Comparison of ENCODE assay signal across 8 cellular contexts in genomic region chr16:4801962-4802658, GRCh38. TPM values are rescaled to one million over a fixed set of nuclear protein-coding genes. Genes with fewer than 3 reads are reported as not detected.
A peak's percentile ranks its signal among the peaks of the same experiment; 100 is the strongest.
DNase-seq lines count a peak whose midpoint lies in the region; ATAC-seq, FAIRE-seq and TF ChIP-seq lines count a peak whose summit lies in the region.

TSS of gene ROGDI (minus strand) at chr16:4802633. CDS start at chr16:4802571, 62 bp downstream.

- no peak for FAIRE-seq in D721Med (lab: Jason Lieb, UNC)

- CTCF ChIA-PET in OCI-LY7 (lab: Charles Lee; ENCODE audit: unreplicated experiment): no interaction called here

- peak in 3 of 4 donors; percentile 34 to 77 (median 66) for TF ChIP-seq POLR2A in esophagus squamous epithelium (IDR thresholded peaks at IDR 0.05)

- DNase-seq in D721Med (ENCODE audit: insufficient read length, low spot score) (peak; percentile 36), OCI-LY7 (ENCODE audit: low spot score) (peak; percentile 92), esophagus squamous epithelium (lab: John Stamatoyannopoulos, UW) (peak; percentile 49), naive B cell (peak; percentile 88)
- peak; percentile 82 to 83 for DNase-seq in activated T-cell treated with anti-CD3 and anti-CD28 coated beads, Interleukin-2, amount 50 U/mL, for 48 hours
- peak in 1 of 2 donors; percentile 52 for DNase-seq in stimulated activated effector memory CD8-positive, alpha-beta T cell treated with anti-CD3 and anti-CD28 coated beads, Interleukin-12 subunit alpha, Interleukin-12 subunit beta, amount 100 ng/mL, for 72 hours (ENCODE audit: low spot score in 2 of 2)

- no peak for TF ChIP-seq CTCF in D721Med (IDR thresholded peaks at IDR 0.05; ENCODE audit: insufficient read depth, missing control alignments)
- TF ChIP-seq CTCF in OCI-LY7 (conservative IDR thresholded peaks at IDR 0.05; ENCODE audit: low read length): no peak
- TF ChIP-seq CTCF in esophagus squamous epithelium (IDR thresholded peaks at IDR 0.05): no peak

- ATAC-seq in GM21447 (IDR thresholded peaks at IDR 0.05; ENCODE audit: unreplicated experiment) (peak; percentile 47), naive B cell (ENCODE audit: low read depth in 2 of 2) (peak; percentile 73 to 77)
- ATAC-seq in stimulated activated effector memory CD8-positive, alpha-beta T cell treated with anti-CD3 and anti-CD28 coated beads, Interleukin-12 subunit alpha, Interleukin-12 subunit beta, amount 100 ng/mL, for 72 hours: peak; percentile 66

- H3K36me3 Mint-ChIP-seq in naive B cell: no peaks in the 10 kb centered on the region
- H3K36me3 Mint-ChIP-seq in stimulated activated effector memory CD8-positive, alpha-beta T cell treated with anti-CD3 and anti-CD28 coated beads, Interleukin-12 subunit alpha, Interleukin-12 subunit beta, amount 100 ng/mL, for 72 hours: peaks cover 36% of the 10 kb centered on the region

- H3K9me2 ChIP-seq in OCI-LY7 (ENCODE audit: insufficient read depth, low read length): no peaks in the 10 kb centered on the region

- H3K27ac ChIP-seq in HUES6 (ENCODE audit: low read depth, low read length) (peak within 1 kb of the TSS; percentile 91), OCI-LY7 (ENCODE audit: low read depth, low read length, poor library complexity, severe bottlenecking) (peak within 1 kb of the TSS; percentile 59), esophagus squamous epithelium (peak within 1 kb of the TSS; percentile 92 to 94 (median 93))

- H3K4me3 Mint-ChIP-seq in naive B cell: peak within 1 kb of the TSS; percentile 85 to 94 (median 88)
- H3K4me3 Mint-ChIP-seq in stimulated activated effector memory CD8-positive, alpha-beta T cell treated with anti-CD3 and anti-CD28 coated beads, Interleukin-12 subunit alpha, Interleukin-12 subunit beta, amount 100 ng/mL, for 72 hours: peak within 1 kb of the TSS; percentile 80

- H3K27me3 ChIP-seq in HUES6 (ENCODE audit: control insufficient read depth, insufficient read depth, low read length): no peaks in the 10 kb centered on the region
- H3K27me3 ChIP-seq in esophagus squamous epithelium: no peaks in the 10 kb centered on the region

- H3K9me3 ChIP-seq in HUES6 (ENCODE audit: control insufficient read depth, insufficient read depth, low read depth, low read length) (no peaks in the 10 kb centered on the region), OCI-LY7 (ENCODE audit: low read length) (no peaks in the 10 kb centered on the region), esophagus squamous epithelium (no peaks in the 10 kb centered on the region)

- no peaks in the 10 kb centered on the region for H4K20me1 ChIP-seq in OCI-LY7 (ENCODE audit: insufficient read depth, low read length)

- H3K4me2 ChIP-seq in OCI-LY7 (ENCODE audit: low read length): peak within 1 kb of the TSS; percentile 99

- WGBS in esophagus squamous epithelium, 2 donors: 0% methylated on average over 3 of the region's 70 CpGs

- H3K9ac ChIP-seq in HUES6 (ENCODE audit: low read length): peak within 1 kb of the TSS; percentile 83

- H3K27me3 Mint-ChIP-seq in naive B cell: no peaks in the 10 kb centered on the region

- no peaks in the 10 kb centered on the region for H3K9me3 Mint-ChIP-seq in naive B cell
- H3K9me3 Mint-ChIP-seq in stimulated activated effector memory CD8-positive, alpha-beta T cell treated with anti-CD3 and anti-CD28 coated beads, Interleukin-12 subunit alpha, Interleukin-12 subunit beta, amount 100 ng/mL, for 72 hours: no peaks in the 10 kb centered on the region

- peaks cover 29% of the 10 kb centered on the region for H3K4me1 ChIP-seq in HUES6 (ENCODE audit: control insufficient read depth, insufficient read depth, low read length)
- H3K4me1 ChIP-seq in OCI-LY7 (ENCODE audit: insufficient read depth, low read length, poor library complexity, severe bottlenecking): peaks cover 26% of the 10 kb centered on the region
- H3K4me1 ChIP-seq in esophagus squamous epithelium: peaks cover 20 to 34% (median 23%) of the 10 kb centered on the region in 3 donors

- peak within 1 kb of the TSS; percentile 87 for H2AFZ ChIP-seq in OCI-LY7 (ENCODE audit: low read length)

- POLR2A ChIA-PET in OCI-LY7 (lab: Charles Lee): no interaction called here

- H3K4me3 ChIP-seq in HUES6 (ENCODE audit: low read depth, low read length) (peak within 1 kb of the TSS; percentile 62), OCI-LY7 (ENCODE audit: low read depth, low read length, poor library complexity, severe bottlenecking) (peak within 1 kb of the TSS; percentile 78), esophagus squamous epithelium (peak within 1 kb of the TSS; percentile 61 to 96 (median 78))

- intact Hi-C loops in OCI-LY7 (cut with micrococcal nuclease; ENCODE audit: unreplicated experiment) (loop anchor here (1.0 to 2.0 kb wide), 3 partner anchors 34 to 67 kb away; partner anchors contain the start of genes ANKS3, DNAAF8, GLYR1 and UBN1), esophagus squamous epithelium (cut with DNase I) (no loop called here)

- H3K79me2 ChIP-seq in OCI-LY7 (ENCODE audit: insufficient read depth, low read depth, low read length): no peaks in the 10 kb centered on the region

- BruUV-seq in OCI-LY7 (replicated peaks; lab: Mats Ljungman, UMichigan): no TSS peak

- peaks cover 53% of the 10 kb centered on the region for H3K36me3 ChIP-seq in HUES6 (ENCODE audit: control insufficient read depth, insufficient read depth, low read length)
- H3K36me3 ChIP-seq in OCI-LY7 (ENCODE audit: insufficient read depth, low read length): peaks cover 26% of the 10 kb centered on the region
- H3K36me3 ChIP-seq in esophagus squamous epithelium: peaks cover 0 to 57% (median 9%) of the 10 kb centered on the region in 3 donors

- H3K4me1 Mint-ChIP-seq in naive B cell: peaks cover 15 to 38% (median 21%) of the 10 kb centered on the region in 3 donors
- peaks cover 24% of the 10 kb centered on the region for H3K4me1 Mint-ChIP-seq in stimulated activated effector memory CD8-positive, alpha-beta T cell treated with anti-CD3 and anti-CD28 coated beads, Interleukin-12 subunit alpha, Interleukin-12 subunit beta, amount 100 ng/mL, for 72 hours

- H3K27ac Mint-ChIP-seq in naive B cell: peak within 1 kb of the TSS; percentile 57 to 93 (median 75)
- H3K27ac Mint-ChIP-seq in stimulated activated effector memory CD8-positive, alpha-beta T cell treated with anti-CD3 and anti-CD28 coated beads, Interleukin-12 subunit alpha, Interleukin-12 subunit beta, amount 100 ng/mL, for 72 hours: no peak within 1 kb of the TSS

RNA-seq across cellular contexts. Expression of gene ROGDI, which starts in this region (rescaled TPM):
- total RNA-seq in OCI-LY7 (2014; rRNA removed; shearing (Covaris generic)): 2.9 and 6.3 TPM in 2 replicates
- total RNA-seq in OCI-LY7 (2022) (7.1 and 7.6 TPM in 2 replicates), esophagus squamous epithelium (10 to 100 TPM; 16.4 to 35.8 (median 31.6) TPM)
- polyA plus RNA-seq in naive B cell (ENCODE audit: low read depth in 6 of 6): 1 to 10 TPM; 2.7 to 8.0 (median 6.1) TPM
